Comparison of ENCODE assay signal across 7 cellular contexts in genomic region chr20:64328030-64328408, GRCh38.
DNase-seq lines count a peak whose midpoint lies in the region; ATAC-seq and TF ChIP-seq lines count a peak whose summit lies in the region.
"Not testable (repeated sequence)": the region's sequence is repeated elsewhere in the genome, so short reads cannot be mapped to it uniquely, and the experiment has no call there.

No MANE protein-coding gene starts in this region.

- not testable (repeated sequence) for TF ChIP-seq POLR2A in spleen (IDR thresholded peaks at IDR 0.05)

- H3K36me3 ChIP-seq in mesenchymal stem cell (ENCODE audit: control insufficient read depth in 1 of 2, insufficient read depth in 2 of 2, low read depth in 1 of 2, low read length in 2 of 2); neuronal stem cell (replicated peaks in 1 of 2; ENCODE audit: control insufficient read depth in 2 of 2, insufficient read depth in 2 of 2, low read length in 2 of 2); spleen: not testable (repeated sequence)

- peak overlapping the region in 51 of 59 donors; percentile 20 to 64 (median 46) for H3K4me3 ChIP-seq in dorsolateral prefrontal cortex
- not testable (repeated sequence) for H3K4me3 ChIP-seq in mesenchymal stem cell (ENCODE audit: insufficient read depth in 1 of 2, low read depth in 1 of 2, low read length in 2 of 2); neuronal stem cell (ENCODE audit: low read length in 2 of 2); spleen

- peak; percentile 21 for DNase-seq in activated naive CD4-positive, alpha-beta T cell treated with Interleukin-2 at 50 U/mL for 16 hours
- DNase-seq in dorsolateral prefrontal cortex: peak in 8 of 10 donors; percentile 50 to 86 (median 74)
- peak in 39 of 42 donors; percentile 5 to 90 (median 67) for DNase-seq in head of caudate nucleus
- not testable (repeated sequence) for DNase-seq in mesenchymal stem cell; neuronal stem cell (ENCODE audit: low spot score)
- DNase-seq in spleen: peak; percentile 46

- peak overlapping the region in 30 of 59 donors; percentile 3 to 88 (median 74) for H3K27ac ChIP-seq in dorsolateral prefrontal cortex
- H3K27ac ChIP-seq in mesenchymal stem cell (ENCODE audit: low read length, poor library complexity, severe bottlenecking); neuronal stem cell (replicated peaks; ENCODE audit: low read length); spleen: not testable (repeated sequence)

- H2BK5ac ChIP-seq in mesenchymal stem cell (ENCODE audit: low read depth, low read length, poor library complexity, severe bottlenecking); neuronal stem cell (ENCODE audit: low read length): not testable (repeated sequence)

- H3K14ac ChIP-seq in mesenchymal stem cell (ENCODE audit: low read length in 2 of 2); neuronal stem cell (ENCODE audit: low read length): not testable (repeated sequence)

- peak overlapping the region; percentile 39 for H3K4me2 ChIP-seq in mesenchymal stem cell (ENCODE audit: low read length, poor library complexity, severe bottlenecking)
- H3K4me2 ChIP-seq in neuronal stem cell (ENCODE audit: insufficient read depth, low read length, poor library complexity, severe bottlenecking): not testable (repeated sequence)

- TF ChIP-seq CTCF in dorsolateral prefrontal cortex (IDR thresholded peaks at IDR 0.05 in 54 of 56, conservative IDR thresholded peaks at IDR 0.05 in 2 of 56; ENCODE audit: low read depth in 1 of 56, partially characterized antibody in 56 of 56); spleen (IDR thresholded peaks at IDR 0.05 in 8 of 11, conservative IDR thresholded peaks at IDR 0.05 in 3 of 11): not testable (repeated sequence)

- H2BK120ac ChIP-seq in mesenchymal stem cell (ENCODE audit: low read depth, low read length); neuronal stem cell (ENCODE audit: low read depth, low read length): not testable (repeated sequence)

- H3K79me1 ChIP-seq in mesenchymal stem cell (replicated peaks; ENCODE audit: low read length, poor library complexity, severe bottlenecking); neuronal stem cell (ENCODE audit: low read depth, low read length): not testable (repeated sequence)

- not testable (repeated sequence) for H2AFZ ChIP-seq in mesenchymal stem cell (ENCODE audit: low read depth, low read length)
- peak overlapping the region; percentile 78 for H2AFZ ChIP-seq in neuronal stem cell (ENCODE audit: low read length)

- WGBS in mesenchymal stem cell: no CpG with 5 or more reads among the region's 29 CpGs
- WGBS in neuronal stem cell (ENCODE audit: extremely low coverage in 2 of 2, insufficient read length in 2 of 2, insufficient replicate concordance in 1 of 2), 2 donors: no CpG with 5 or more reads among the region's 29 CpGs
- WGBS in spleen, 5 donors: 4 to 10% (median 7%) methylated on average over 2 to 20 of the region's 29 CpGs; no CpG with 5 or more reads in 1 of the 5 donors

- not testable (repeated sequence) for H4K91ac ChIP-seq in mesenchymal stem cell (ENCODE audit: low read length); neuronal stem cell (ENCODE audit: low read depth, low read length, poor library complexity)

- intact Hi-C loops in dorsolateral prefrontal cortex (cut with DNase I); head of caudate nucleus (cut with DNase I); spleen (cut with DNase I; ENCODE audit: low total_unique reads): not testable (repeated sequence)

- peak; percentile 11 for ATAC-seq in HG02642 (IDR thresholded peaks at IDR 0.05; ENCODE audit: poor library complexity, unreplicated experiment)

- not testable (repeated sequence) for H3K9me3 ChIP-seq in mesenchymal stem cell (ENCODE audit: control insufficient read depth, low read length); neuronal stem cell (replicated peaks in 1 of 2; ENCODE audit: control insufficient read depth in 2 of 2, insufficient read depth in 1 of 2, low read depth in 1 of 2, low read length in 2 of 2); spleen

- H3K23ac ChIP-seq in mesenchymal stem cell (ENCODE audit: low read length in 2 of 2); neuronal stem cell (ENCODE audit: low read depth, low read length, poor library complexity): not testable (repeated sequence)

- H3K27me3 ChIP-seq in dorsolateral prefrontal cortex; mesenchymal stem cell (ENCODE audit: control insufficient read depth in 1 of 2, insufficient read depth in 1 of 2, low read length in 2 of 2); neuronal stem cell (ENCODE audit: control insufficient read depth in 3 of 3, insufficient read depth in 3 of 3, low read depth in 1 of 3, low read length in 3 of 3): not testable (repeated sequence)
- peaks cover 0 to 50% (median 20%) of the 10 kb centered on the region in 7 donors for H3K27me3 ChIP-seq in spleen (replicated peaks in 1 of 7)

- not testable (repeated sequence) for H3K18ac ChIP-seq in mesenchymal stem cell (ENCODE audit: low read depth in 1 of 2, low read length in 2 of 2); neuronal stem cell (ENCODE audit: low read length)

- H2AK5ac ChIP-seq in mesenchymal stem cell (ENCODE audit: low read length, severe bottlenecking); neuronal stem cell (ENCODE audit: low read depth, low read length): not testable (repeated sequence)

- H2BK12ac ChIP-seq in mesenchymal stem cell (ENCODE audit: low read length in 2 of 2); neuronal stem cell (ENCODE audit: low read length): not testable (repeated sequence)

- H2BK15ac ChIP-seq in mesenchymal stem cell (ENCODE audit: low read depth, poor library complexity, severe bottlenecking); neuronal stem cell (ENCODE audit: low read length): not testable (repeated sequence)

- H4K8ac ChIP-seq in mesenchymal stem cell (ENCODE audit: low read length); neuronal stem cell (ENCODE audit: low read depth, low read length): not testable (repeated sequence)

- H3K4me1 ChIP-seq in mesenchymal stem cell (ENCODE audit: control insufficient read depth, insufficient read depth, low read depth, low read length); neuronal stem cell (ENCODE audit: control insufficient read depth in 2 of 2, insufficient read depth in 1 of 2, low read depth in 1 of 2, low read length in 2 of 2); spleen: not testable (repeated sequence)

- not testable (repeated sequence) for H3K4ac ChIP-seq in mesenchymal stem cell (ENCODE audit: low read depth in 1 of 2, low read length in 2 of 2); neuronal stem cell (ENCODE audit: low read length)

- H3K9ac ChIP-seq in mesenchymal stem cell (ENCODE audit: low read length): peak overlapping the region; percentile 59
- H3K9ac ChIP-seq in neuronal stem cell (ENCODE audit: low read depth, low read length, poor library complexity): not testable (repeated sequence)
